ENCODE assay signal across 24 cellular contexts in genomic region chr7:42790196-42790595, GRCh38.
DNase-seq lines count a peak whose midpoint lies in the region; ATAC-seq and TF ChIP-seq lines count a peak whose summit lies in the region.
"Had no signal": no experiment of that assay in that cellular context is flagged by ENCODE, and none has a peak within 500 bp of the region (broad histone marks: within the 10 kb centered on the region; RNA-seq: fewer than 3 reads in every experiment).

No MANE protein-coding gene starts in this region.

- H3K36me3 Mint-ChIP-seq in activated CD4-positive, alpha-beta memory T cell treated with anti-CD3 and anti-CD28 coated beads, Interleukin-2, amount 10 ng/mL, durations not matched to agents 7 days and 5 days (ENCODE audit: low read depth): no peaks in the 10 kb centered on the region
- H3K36me3 Mint-ChIP-seq: activated naive CD8-positive, alpha-beta T cell; brain; neural progenitor cell; type B pancreatic cell had no signal

- H3K27me3 Mint-ChIP-seq in activated CD4-positive, alpha-beta memory T cell treated with anti-CD3 and anti-CD28 coated beads, Interleukin-2, amount 10 ng/mL, durations not matched to agents 7 days and 5 days: peaks cover 2% of the 10 kb centered on the region
- H3K27me3 Mint-ChIP-seq: dendritic cell treated with granulocyte-macrophage colony-stimulating factor and Interleukin-4, amounts not matched to agents 40 ng/mL and 50 ng/mL, for 4 days; type B pancreatic cell had no signal

- TF ChIP-seq CTCF in cardiac fibroblast (IDR thresholded peaks at IDR 0.05; ENCODE audit: low read depth, low read length): no peak

- ATAC-seq in GM21737 (IDR thresholded peaks at IDR 0.05; ENCODE audit: unreplicated experiment): no peak
- ATAC-seq: lower lobe of right lung, sciatic nerve had no signal

- DNase-seq in EH (ENCODE audit: low read depth) (peak; percentile 45), M059J (ENCODE audit: low read depth) (peak; percentile 55), cardiac fibroblast (ENCODE audit: low read depth in 2 of 2) (peak; percentile 10 to 47), foreskin melanocyte (peak; percentile 10), NCI-H187 treated with DMSO at 0.1 percent for 48 hours (lab: John Stamatoyannopoulos, UW) (no peak), amygdala (lab: John Stamatoyannopoulos, UW) (no peak)
- no peak for DNase-seq in activated CD4-positive, alpha-beta memory T cell treated with anti-CD3 and anti-CD28 coated beads, Interleukin-2, amount 10 ng/mL, durations not matched to agents 7 days and 5 days
- DNase-seq: ACHN; activated CD4-positive, alpha-beta T cell treated with anti-CD3 and anti-CD28 coated beads for 48 hours; GDM1; islet precursor cell; lower lobe of right lung; NCI-H2081 treated with DMSO at 0.1 percent for 48 hours; NCI-H446; stimulated activated CD4-positive, alpha-beta T cell treated with anti-CD3 and anti-CD28 coated beads, Interleukin-15, amount 100 ng/mL, for 24 hours; T-helper 2 cell had no signal

- no peak overlapping the region for H3K27ac Mint-ChIP-seq in activated CD4-positive, alpha-beta memory T cell treated with anti-CD3 and anti-CD28 coated beads, Interleukin-2, amount 10 ng/mL, durations not matched to agents 7 days and 5 days
- H3K27ac Mint-ChIP-seq: activated naive CD8-positive, alpha-beta T cell; brain; dendritic cell treated with granulocyte-macrophage colony-stimulating factor and Interleukin-4, amounts not matched to agents 40 ng/mL and 50 ng/mL, for 4 days; neural progenitor cell had no signal

- no peak overlapping the region for H3K4me3 Mint-ChIP-seq in activated CD4-positive, alpha-beta memory T cell treated with anti-CD3 and anti-CD28 coated beads, Interleukin-2, amount 10 ng/mL, durations not matched to agents 7 days and 5 days
- H3K4me3 Mint-ChIP-seq: activated naive CD8-positive, alpha-beta T cell; brain; dendritic cell treated with granulocyte-macrophage colony-stimulating factor and Interleukin-4, amounts not matched to agents 40 ng/mL and 50 ng/mL, for 4 days; neural progenitor cell had no signal

- CTCF ChIA-PET in activated CD4-positive, alpha-beta memory T cell treated with anti-CD3 and anti-CD28 coated beads, Interleukin-2, amount 10 ng/mL, durations not matched to agents 7 days and 5 days (lab: Charles Lee): no interaction called here

- no peaks in the 10 kb centered on the region for H3K4me1 Mint-ChIP-seq in activated CD4-positive, alpha-beta memory T cell treated with anti-CD3 and anti-CD28 coated beads, Interleukin-2, amount 10 ng/mL, durations not matched to agents 7 days and 5 days
- H3K4me1 Mint-ChIP-seq: brain, neural progenitor cell had no signal

- no peak overlapping the region for H3K4me3 ChIP-seq in cardiac fibroblast (replicated peaks in 1 of 2; ENCODE audit: low read depth in 2 of 2, low read length in 2 of 2)
- H3K4me3 ChIP-seq: lower lobe of right lung, neural progenitor cell, SJSA1 had no signal

- H3K9me3 Mint-ChIP-seq in activated CD4-positive, alpha-beta memory T cell treated with anti-CD3 and anti-CD28 coated beads, Interleukin-2, amount 10 ng/mL, durations not matched to agents 7 days and 5 days: no peaks in the 10 kb centered on the region
- H3K9me3 Mint-ChIP-seq: dendritic cell treated with granulocyte-macrophage colony-stimulating factor and Interleukin-4, amounts not matched to agents 40 ng/mL and 50 ng/mL, for 4 days had no signal

- POLR2A ChIA-PET in activated CD4-positive, alpha-beta memory T cell treated with anti-CD3 and anti-CD28 coated beads, Interleukin-2, amount 10 ng/mL, durations not matched to agents 7 days and 5 days (lab: Charles Lee): no interaction called here

Comparison
In these comparisons a context has a peak if more than half of its experiments do, and no peak if none do; other contexts are left out.
1. DNase-seq: peak in EH (single experiment), M059J (single experiment), cardiac fibroblast (2 of 2) and foreskin melanocyte (single experiment); none in activated CD4-positive, alpha-beta memory T cell treated with anti-CD3 and anti-CD28 coated beads, Interleukin-2, amount 10 ng/mL, durations not matched to agents 7 days and 5 days (single experiment), NCI-H187 treated with DMSO at 0.1 percent for 48 hours (single experiment) and amygdala (0 of 56).